In genomic region chr19:36009220-36009619, GRCh38 we compare ENCODE assay signal across 8 cellular contexts. TPM values are rescaled to one million over a fixed set of nuclear protein-coding genes. Genes with fewer than 3 reads are reported as not detected.
DNase-seq lines count a peak whose midpoint lies in the region; ATAC-seq and TF ChIP-seq lines count a peak whose summit lies in the region.

No MANE protein-coding gene starts in this region.

- DNase-seq in C1 segment of cervical spinal cord (lab: John Stamatoyannopoulos, UW) (peak in 8 of 14 donors; percentile 5 to 74 (median 25)), cardiac fibroblast (ENCODE audit: low read depth in 2 of 2) (peak; percentile 50 to 74), immature natural killer cell (peak in 2 of 3 donors; percentile 26 to 38)
- DNase-seq in stimulated activated CD4-positive, alpha-beta T cell treated with anti-CD3 and anti-CD28 coated beads, Interleukin-12 subunit alpha, Interleukin-12 subunit beta, amount 100 ng/mL, for 24 hours (ENCODE audit: low read depth in 2 of 2): peak; percentile 24 to 54

- no peak for TF ChIP-seq CTCF in cardiac fibroblast (IDR thresholded peaks at IDR 0.05; ENCODE audit: low read depth, low read length)

- H3K27me3 Mint-ChIP-seq in IgD-negative memory B cell (peaks cover 2% of the 10 kb centered on the region), immature natural killer cell (ENCODE audit: low read depth in 3 of 3) (peaks cover 4 to 8% (median 6%) of the 10 kb centered on the region in 3 donors)
- H3K27me3 Mint-ChIP-seq in T-helper 1 cell treated with Interleukin-12 subunit alpha and Interleukin-12 subunit beta and Interleukin-4 antibody, amounts not matched to agents 30 μg/mL and 1 μg/mL, for 36 hours (ENCODE audit: low read depth): no peaks in the 10 kb centered on the region

- no peak overlapping the region for H3K27ac Mint-ChIP-seq in IgD-negative memory B cell
- no peak overlapping the region for H3K27ac Mint-ChIP-seq in T-helper 1 cell treated with Interleukin-12 subunit alpha and Interleukin-12 subunit beta and Interleukin-4 antibody, amounts not matched to agents 30 μg/mL and 1 μg/mL, for 36 hours
- H3K27ac Mint-ChIP-seq in immature natural killer cell: peak overlapping the region in 1 of 6 donors; percentile 44

- H3K4me3 Mint-ChIP-seq in IgD-negative memory B cell: peak overlapping the region; percentile 16 to 83 (median 71)
- peak overlapping the region; percentile 73 for H3K4me3 Mint-ChIP-seq in T-helper 1 cell treated with Interleukin-12 subunit alpha and Interleukin-12 subunit beta and Interleukin-4 antibody, amounts not matched to agents 30 μg/mL and 1 μg/mL, for 36 hours
- peak overlapping the region; percentile 39 to 69 (median 63) for H3K4me3 Mint-ChIP-seq in immature natural killer cell

- peak overlapping the region; percentile 39 to 41 for H3K4me3 ChIP-seq in cardiac fibroblast (replicated peaks in 1 of 2; ENCODE audit: low read depth in 2 of 2, low read length in 2 of 2)

- peaks cover 15 to 21% (median 15%) of the 10 kb centered on the region in 3 donors for H3K4me1 Mint-ChIP-seq in IgD-negative memory B cell
- peaks cover 27% of the 10 kb centered on the region for H3K4me1 Mint-ChIP-seq in T-helper 1 cell treated with Interleukin-12 subunit alpha and Interleukin-12 subunit beta and Interleukin-4 antibody, amounts not matched to agents 30 μg/mL and 1 μg/mL, for 36 hours (ENCODE audit: low read depth)
- H3K4me1 Mint-ChIP-seq in immature natural killer cell: peaks cover 34 to 36% of the 10 kb centered on the region in 2 donors

- H3K9me3 Mint-ChIP-seq in IgD-negative memory B cell: no peaks in the 10 kb centered on the region
- H3K9me3 Mint-ChIP-seq in T-helper 1 cell treated with Interleukin-12 subunit alpha and Interleukin-12 subunit beta and Interleukin-4 antibody, amounts not matched to agents 30 μg/mL and 1 μg/mL, for 36 hours: no peaks in the 10 kb centered on the region
- H3K9me3 Mint-ChIP-seq in immature natural killer cell: no peaks in the 10 kb centered on the region

- H3K36me3 Mint-ChIP-seq in IgD-negative memory B cell: no peaks in the 10 kb centered on the region
- peaks cover 14% of the 10 kb centered on the region for H3K36me3 Mint-ChIP-seq in T-helper 1 cell treated with Interleukin-12 subunit alpha and Interleukin-12 subunit beta and Interleukin-4 antibody, amounts not matched to agents 30 μg/mL and 1 μg/mL, for 36 hours (ENCODE audit: low read depth)
- no peaks in the 10 kb centered on the region for H3K36me3 Mint-ChIP-seq in immature natural killer cell

- ATAC-seq in HG03354 (IDR thresholded peaks at IDR 0.05; ENCODE audit: poor library complexity, severe bottlenecking, unreplicated experiment): no peak
- no peak for ATAC-seq in HG03108 (IDR thresholded peaks at IDR 0.05; ENCODE audit: unreplicated experiment)

RNA-seq across cellular contexts. Expression of gene SYNE4, which starts 0.6 kb away (rescaled TPM):
- not detected for polyA plus RNA-seq in IgD-negative memory B cell
- not detected for polyA plus RNA-seq in immature natural killer cell

RNA-seq across cellular contexts. Expression of gene ALKBH6, which starts 4.8 kb away (rescaled TPM):
- polyA plus RNA-seq in IgD-negative memory B cell (15.7 TPM), immature natural killer cell (10 to 100 TPM; 27.2 to 34.6 (median 30.0) TPM)

RNA-seq across cellular contexts. Expression of gene SDHAF1, which starts 14.2 kb away (rescaled TPM):
- polyA plus RNA-seq in IgD-negative memory B cell (53.7 TPM), immature natural killer cell (10 to 100 TPM; 44.7 to 51.0 (median 48.3) TPM)

RNA-seq across cellular contexts. Expression of gene CLIP3, which starts 23.5 kb away (rescaled TPM):
- 0.23 TPM for polyA plus RNA-seq in IgD-negative memory B cell
- under 1 TPM in 2 of 3 donors, not detected in 1; 0.07 to 0.55 TPM for polyA plus RNA-seq in immature natural killer cell

RNA-seq across cellular contexts. Expression of gene THAP8, which starts 44.9 kb away (rescaled TPM):
- polyA plus RNA-seq in IgD-negative memory B cell (5.6 TPM), immature natural killer cell (10 to 100 TPM in 2 of 3 donors, 1 to 10 TPM in 1; 3.2 to 10.7 (median 10.1) TPM)
